In the genomic region with DNA sequence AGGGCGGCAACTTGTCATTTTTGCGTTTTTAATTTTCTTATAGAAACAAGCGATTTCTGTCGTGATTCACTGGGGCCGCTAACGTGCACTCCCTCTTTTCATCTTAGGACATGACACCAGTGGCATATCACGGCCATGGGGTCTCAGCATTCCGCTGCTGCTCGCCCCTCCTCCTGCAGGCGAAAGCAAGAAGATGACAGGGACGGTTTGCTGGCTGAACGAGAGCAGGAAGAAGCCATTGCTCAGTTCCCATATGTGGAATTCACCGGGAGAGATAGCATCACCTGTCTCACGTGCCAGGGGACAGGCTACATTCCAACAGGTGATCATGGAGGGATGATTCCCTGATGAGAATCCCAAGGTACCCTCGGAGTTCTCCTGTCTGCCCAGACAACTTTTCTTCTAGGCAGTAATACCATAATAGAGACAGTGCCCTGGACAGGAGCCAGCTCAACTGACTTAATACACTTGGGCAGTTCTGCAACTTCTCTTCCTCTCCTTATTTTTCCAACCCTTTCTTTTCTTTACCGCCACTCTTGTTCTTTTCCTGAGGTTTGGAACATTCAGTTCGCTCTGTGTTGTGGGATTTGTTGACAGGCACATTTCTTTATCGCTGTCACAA, we compare ENCODE assay signal across 8 cellular contexts. TPM values are rescaled to one million over a fixed set of nuclear protein-coding genes. Genes with fewer than 3 reads are reported as not detected.
DNase-seq lines count a peak whose midpoint lies in the region; ATAC-seq and TF ChIP-seq lines count a peak whose summit lies in the region.

No MANE protein-coding gene starts in this region.

- no peak for TF ChIP-seq CTCF in astrocyte of the spinal cord (IDR thresholded peaks at IDR 0.05; ENCODE audit: low read depth, low read length)
- TF ChIP-seq CTCF in omental fat pad (IDR thresholded peaks at IDR 0.05) = no peak

- no peaks in the 10 kb centered on the region for H3K27me3 ChIP-seq in subcutaneous abdominal adipose tissue (ENCODE audit: control insufficient read depth in 5 of 5, insufficient read depth in 4 of 5, low read length in 5 of 5)

- in situ Hi-C loops in astrocyte of the spinal cord (cut with HindIII; ENCODE audit: low sequenced_read_pairs) = no loop called here

- DNase-seq in DMS 273 (lab: John Stamatoyannopoulos, UW; ENCODE audit: unreplicated experiment) = peak; percentile 23
- DNase-seq in DMS 273 treated with DMSO at 0.1 percent for 48 hours (lab: John Stamatoyannopoulos, UW) = no peak
- DNase-seq in NCI-H1105 (lab: John Stamatoyannopoulos, UW) = peak; percentile 5
- no peak for DNase-seq in astrocyte of the spinal cord (ENCODE audit: low read depth, low spot score)
- DNase-seq in left lobe of liver (ENCODE audit: low spot score) = no peak
- DNase-seq in omental fat pad (ENCODE audit: low spot score) = no peak
- DNase-seq in NCI-H446 treated with DMSO at 0.1 percent for 48 hours (lab: John Stamatoyannopoulos, UW) = no peak

- H3K9me3 ChIP-seq in subcutaneous abdominal adipose tissue (ENCODE audit: control insufficient read depth in 5 of 5, low read length in 5 of 5) = no peaks in the 10 kb centered on the region

- H3K27ac ChIP-seq in subcutaneous abdominal adipose tissue (ENCODE audit: low read depth, low read length) = no peak overlapping the region

- H3K36me3 ChIP-seq in subcutaneous abdominal adipose tissue (ENCODE audit: control insufficient read depth in 5 of 5, insufficient read depth in 5 of 5, low read length in 5 of 5) = no peaks in the 10 kb centered on the region

- H3K4me3 ChIP-seq in astrocyte of the spinal cord (ENCODE audit: low read depth, low read length) (peak overlapping the region; percentile 84), subcutaneous abdominal adipose tissue (ENCODE audit: low read depth in 1 of 5, low read length in 5 of 5) (peak overlapping the region; percentile 85 to 96 (median 89))

- ATAC-seq in left lobe of liver (peak; percentile 5), omental fat pad (ENCODE audit: low FRiP score) (no peak)

- H3K4me1 ChIP-seq in subcutaneous abdominal adipose tissue (ENCODE audit: control insufficient read depth in 5 of 5, insufficient read depth in 5 of 5, low read length in 5 of 5) = peaks cover 12 to 43% (median 41%) of the 10 kb centered on the region in 5 donors

- peak overlapping the region in 4 of 5 donors; percentile 72 to 85 (median 80) for H3K9ac ChIP-seq in subcutaneous abdominal adipose tissue (ENCODE audit: low read length in 5 of 5)

RNA-seq across cellular contexts. Expression of a gene that starts 0.8 kb away (rescaled TPM):
- total RNA-seq in left lobe of liver = 14.8 TPM
- total RNA-seq in omental fat pad = 10 to 100 TPM; 27.3 to 87.5 (median 62.1) TPM

RNA-seq across cellular contexts. Expression of a gene that starts 40.1 kb away (rescaled TPM):
- 0.08 TPM for total RNA-seq in left lobe of liver
- under 1 TPM in 2 of 4 donors, not detected in 2; 0.12 to 0.56 TPM for total RNA-seq in omental fat pad

RNA-seq across cellular contexts. Expression of a gene that starts 59.4 kb away (rescaled TPM):
- total RNA-seq in left lobe of liver (0.28 TPM), omental fat pad (1 to 10 TPM; 2.8 to 10.0 (median 6.3) TPM)

Comparison
In these comparisons a context has a peak if more than half of its experiments do, and no peak if none do; other contexts are left out.
1. DNase-seq: peak in DMS 273 (single experiment) and NCI-H1105 (single experiment); none in DMS 273 treated with DMSO at 0.1 percent for 48 hours (single experiment), astrocyte of the spinal cord (single experiment), left lobe of liver (single experiment), omental fat pad (single experiment) and NCI-H446 treated with DMSO at 0.1 percent for 48 hours (single experiment).